8 cellular contexts compared by ENCODE assay signal in the genomic region with DNA sequence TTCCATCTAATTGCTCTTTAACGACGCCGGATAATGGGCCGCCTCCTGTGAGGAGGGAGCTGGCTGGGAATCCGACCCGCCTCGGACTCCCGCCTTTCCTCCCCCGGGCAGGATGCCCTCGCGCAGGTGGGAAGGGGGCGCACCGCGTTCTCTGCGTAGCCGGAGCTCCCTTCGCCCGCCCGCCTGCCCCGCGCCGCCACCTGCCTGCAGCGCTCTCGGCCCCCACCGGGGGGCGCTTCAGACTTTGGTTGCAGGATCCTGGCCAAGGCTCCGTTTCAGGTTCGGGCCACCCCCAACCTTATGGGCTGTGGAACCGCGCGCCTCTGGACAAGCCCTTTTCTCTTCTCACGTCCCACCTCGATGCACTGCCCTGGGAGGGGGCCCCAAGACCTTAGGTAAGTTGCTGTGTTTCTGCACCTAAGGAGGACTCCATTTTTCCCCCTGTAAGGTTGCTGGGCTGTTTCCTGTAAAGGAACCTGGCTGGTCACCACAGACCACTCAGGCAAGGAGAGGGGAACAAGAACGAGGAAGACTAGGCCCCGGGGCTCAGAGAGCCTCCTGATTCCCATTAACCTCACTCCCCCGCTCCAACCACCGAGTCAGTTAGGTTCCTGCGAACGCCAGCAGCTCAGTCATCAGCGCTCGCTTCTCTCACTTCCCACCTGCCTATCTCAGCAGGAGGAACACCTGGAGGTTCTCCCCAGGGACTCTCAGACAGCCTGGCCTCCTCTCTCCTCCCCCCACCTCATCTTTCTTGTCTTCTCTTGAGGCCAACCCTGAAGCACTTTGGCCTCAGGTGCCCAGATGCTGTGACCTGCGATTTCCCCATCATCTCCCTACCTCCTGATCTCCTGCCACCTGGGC. TPM values are rescaled to one million over a fixed set of nuclear protein-coding genes. Genes with fewer than 3 reads are reported as not detected.
DNase-seq lines count a peak whose midpoint lies in the region; ATAC-seq and TF ChIP-seq lines count a peak whose summit lies in the region.

No MANE protein-coding gene starts in this region.

- TF ChIP-seq RAD21 in Ishikawa (IDR thresholded peaks at IDR 0.05; ENCODE audit: low read depth) = peak; percentile 71

- intact Hi-C loops in right cardiac atrium (cut with DNase I) = no loop called here

- POLR2A ChIA-PET in activated naive CD8-positive, alpha-beta T cell treated with anti-CD3 and anti-CD28 coated beads, Interleukin-2, amount 10 ng/mL, durations not matched to agents 7 days and 5 days (lab: Charles Lee) = interaction anchor here (0.9 to 1.2 kb wide), 3 partner anchors 8 to 17 kb away, joined by 3 to 4 read pairs (median 4); no protein-coding TSS in a partner anchor

- WGBS in right cardiac atrium = 13% methylated on average over 42 of the region's 42 CpGs

- no peaks in the 10 kb centered on the region for H3K9me3 Mint-ChIP-seq in activated naive CD8-positive, alpha-beta T cell treated with anti-CD3 and anti-CD28 coated beads, Interleukin-2, amount 10 ng/mL, durations not matched to agents 7 days and 5 days

- peak overlapping the region in 1 of 3 donors; percentile 72 for H3K9ac ChIP-seq in skeletal muscle tissue (ENCODE audit: low read depth in 1 of 3, low read length in 3 of 3)

- no peaks in the 10 kb centered on the region for H3K4me1 ChIP-seq in right cardiac atrium (ENCODE audit: control insufficient read depth, insufficient read depth, low read length)
- H3K4me1 ChIP-seq in skeletal muscle tissue (ENCODE audit: control insufficient read depth in 3 of 3, insufficient read depth in 3 of 3, low read length in 3 of 3) = peaks cover 4 to 18% (median 7%) of the 10 kb centered on the region in 3 donors

- H3K9me3 ChIP-seq in right cardiac atrium (ENCODE audit: control insufficient read depth, low read length) (no peaks in the 10 kb centered on the region), skeletal muscle tissue (ENCODE audit: control insufficient read depth in 3 of 3, low read length in 3 of 3) (no peaks in the 10 kb centered on the region)

- H3K27ac Mint-ChIP-seq in activated naive CD8-positive, alpha-beta T cell treated with anti-CD3 and anti-CD28 coated beads, Interleukin-2, amount 10 ng/mL, durations not matched to agents 7 days and 5 days = no peak overlapping the region

- ATAC-seq in SK-N-SH treated with all-trans-retinoic acid at 6 μM for 48 hours (peak; percentile 81), right cardiac atrium (peak; percentile 51 to 67), GM19328 (IDR thresholded peaks at IDR 0.05; ENCODE audit: unreplicated experiment) (no peak)
- peak; percentile 86 for ATAC-seq in activated naive CD8-positive, alpha-beta T cell treated with anti-CD3 and anti-CD28 coated beads, Interleukin-2, amount 10 ng/mL, durations not matched to agents 7 days and 5 days (ENCODE audit: low read depth)

- H3K36me3 Mint-ChIP-seq in activated naive CD8-positive, alpha-beta T cell treated with anti-CD3 and anti-CD28 coated beads, Interleukin-2, amount 10 ng/mL, durations not matched to agents 7 days and 5 days = no peaks in the 10 kb centered on the region

- H3K4me3 Mint-ChIP-seq in activated naive CD8-positive, alpha-beta T cell treated with anti-CD3 and anti-CD28 coated beads, Interleukin-2, amount 10 ng/mL, durations not matched to agents 7 days and 5 days = peak overlapping the region; percentile 61

- no peak overlapping the region for H3K4me3 ChIP-seq in right cardiac atrium (ENCODE audit: low read length)
- peak overlapping the region; percentile 15 to 60 (median 42) for H3K4me3 ChIP-seq in skeletal muscle tissue (ENCODE audit: low read length in 3 of 3)

- H3K27me3 ChIP-seq in right cardiac atrium (ENCODE audit: control insufficient read depth, insufficient read depth) = no peaks in the 10 kb centered on the region
- peaks cover 41 to 43% (median 42%) of the 10 kb centered on the region in 3 donors for H3K27me3 ChIP-seq in skeletal muscle tissue (ENCODE audit: control insufficient read depth in 3 of 3, insufficient read depth in 3 of 3, low read length in 3 of 3)

- no peak for TF ChIP-seq EP300 in Ishikawa (IDR thresholded peaks at IDR 0.05; ENCODE audit: borderline replicate concordance)

- no peaks in the 10 kb centered on the region for H3K36me3 ChIP-seq in skeletal muscle tissue (ENCODE audit: control insufficient read depth in 3 of 3, insufficient read depth in 3 of 3, low read length in 3 of 3)

- peaks cover 19% of the 10 kb centered on the region for H3K4me1 Mint-ChIP-seq in activated naive CD8-positive, alpha-beta T cell treated with anti-CD3 and anti-CD28 coated beads, Interleukin-2, amount 10 ng/mL, durations not matched to agents 7 days and 5 days

- DNase-seq in NCI-H1694 treated with DMSO at 0.1 percent for 48 hours (lab: John Stamatoyannopoulos, UW) = peak; percentile 28
- no peak for DNase-seq in NCI-H1694 (lab: John Stamatoyannopoulos, UW)
- peak; percentile 93 for DNase-seq in activated naive CD8-positive, alpha-beta T cell treated with anti-CD3 and anti-CD28 coated beads, Interleukin-2, amount 10 ng/mL, durations not matched to agents 7 days and 5 days
- DNase-seq in right cardiac atrium = peak; percentile 48 to 84 (median 81)

- H3K27me3 Mint-ChIP-seq in activated naive CD8-positive, alpha-beta T cell treated with anti-CD3 and anti-CD28 coated beads, Interleukin-2, amount 10 ng/mL, durations not matched to agents 7 days and 5 days = peaks cover 51% of the 10 kb centered on the region

- H3K27ac ChIP-seq in right cardiac atrium (ENCODE audit: low read length) = no peak overlapping the region
- no peak overlapping the region for H3K27ac ChIP-seq in skeletal muscle tissue (ENCODE audit: low read depth, low read length)

TF ChIP-seq in Ishikawa, 13 proteins besides CTCF, POLR2A, EP300 and RAD21:
- TF ChIP-seq NFIC (IDR thresholded peaks at IDR 0.05) (peak; percentile 52; the same call in 1 of the 2 replicates), YY1 (IDR thresholded peaks at IDR 0.05; ENCODE audit: low read depth) (no peak), CREB1 (IDR thresholded peaks at IDR 0.05; ENCODE audit: low read depth) (no peak), TAF1 (IDR thresholded peaks at IDR 0.05; ENCODE audit: low read depth) (no peak; the same call in 1 of the 2 replicates), ZBTB7A (IDR thresholded peaks at IDR 0.05; ENCODE audit: low read depth) (peak; percentile 92)
- TF ChIP-seq, protein P1, sequence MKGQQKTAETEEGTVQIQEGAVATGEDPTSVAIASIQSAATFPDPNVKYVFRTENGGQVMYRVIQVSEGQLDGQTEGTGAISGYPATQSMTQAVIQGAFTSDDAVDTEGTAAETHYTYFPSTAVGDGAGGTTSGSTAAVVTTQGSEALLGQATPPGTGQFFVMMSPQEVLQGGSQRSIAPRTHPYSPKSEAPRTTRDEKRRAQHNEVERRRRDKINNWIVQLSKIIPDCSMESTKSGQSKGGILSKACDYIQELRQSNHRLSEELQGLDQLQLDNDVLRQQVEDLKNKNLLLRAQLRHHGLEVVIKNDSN (IDR thresholded peaks at IDR 0.05) = no peak
- TF ChIP-seq, protein P2, sequence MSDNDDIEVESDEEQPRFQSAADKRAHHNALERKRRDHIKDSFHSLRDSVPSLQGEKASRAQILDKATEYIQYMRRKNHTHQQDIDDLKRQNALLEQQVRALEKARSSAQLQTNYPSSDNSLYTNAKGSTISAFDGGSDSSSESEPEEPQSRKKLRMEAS (IDR thresholded peaks at IDR 0.05) = peak; percentile 75

TF ChIP-seq in SK-N-SH treated with all-trans-retinoic acid at 6 μM for 48 hours, 23 proteins besides CTCF, POLR2A, EP300 and RAD21 (continues in another document):
- TF ChIP-seq ZFP30 (CRISPR knock-in tag; IDR thresholded peaks at IDR 0.05) (no peak), PPARA (CRISPR knock-in tag; IDR thresholded peaks at IDR 0.05; ENCODE audit: borderline replicate concordance) (no peak), ARNTL (CRISPR knock-in tag; IDR thresholded peaks at IDR 0.05; ENCODE audit: borderline replicate concordance, low read depth) (no peak), ZFP3 (CRISPR knock-in tag; IDR thresholded peaks at IDR 0.05) (no peak), ZC3H10 (CRISPR knock-in tag; IDR thresholded peaks at IDR 0.05) (no peak), ZNF565 (CRISPR knock-in tag; conservative IDR thresholded peaks at IDR 0.05; ENCODE audit: low read depth) (no peak), ISL1 (CRISPR knock-in tag; IDR thresholded peaks at IDR 0.05) (no peak), ZNF70 (CRISPR knock-in tag; IDR thresholded peaks at IDR 0.05) (no peak), CSDC2 (CRISPR knock-in tag; IDR thresholded peaks at IDR 0.05) (no peak), SNAI2 (CRISPR knock-in tag; IDR thresholded peaks at IDR 0.05) (no peak), TCF4 (CRISPR knock-in tag; IDR thresholded peaks at IDR 0.05; ENCODE audit: borderline replicate concordance) (no peak), ESRRG (CRISPR knock-in tag; IDR thresholded peaks at IDR 0.05) (no peak)
- TF ChIP-seq, protein P3, sequence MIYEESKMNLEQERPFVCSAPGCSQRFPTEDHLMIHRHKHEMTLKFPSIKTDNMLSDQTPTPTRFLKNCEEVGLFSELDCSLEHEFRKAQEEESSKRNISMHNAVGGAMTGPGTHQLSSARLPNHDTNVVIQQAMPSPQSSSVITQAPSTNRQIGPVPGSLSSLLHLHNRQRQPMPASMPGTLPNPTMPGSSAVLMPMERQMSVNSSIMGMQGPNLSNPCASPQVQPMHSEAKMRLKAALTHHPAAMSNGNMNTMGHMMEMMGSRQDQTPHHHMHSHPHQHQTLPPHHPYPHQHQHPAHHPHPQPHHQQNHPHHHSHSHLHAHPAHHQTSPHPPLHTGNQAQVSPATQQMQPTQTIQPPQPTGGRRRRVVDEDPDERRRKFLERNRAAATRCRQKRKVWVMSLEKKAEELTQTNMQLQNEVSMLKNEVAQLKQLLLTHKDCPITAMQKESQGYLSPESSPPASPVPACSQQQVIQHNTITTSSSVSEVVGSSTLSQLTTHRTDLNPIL (CRISPR knock-in tag; IDR thresholded peaks at IDR 0.05; ENCODE audit: low read depth) = no peak

RNA-seq across cellular contexts. Expression of a gene that starts 11.4 kb away (rescaled TPM):
- not detected for total RNA-seq in activated naive CD8-positive, alpha-beta T cell treated with anti-CD3 and anti-CD28 coated beads, Interleukin-2, amount 10 ng/mL, durations not matched to agents 7 days and 5 days
- total RNA-seq in right cardiac atrium (10 to 100 TPM in 3 of 4 donors, 1 to 10 TPM in 1; 6.7 to 19.1 (median 12.7) TPM), skeletal muscle tissue (23.5 TPM)
- 15.3 TPM for polyA plus RNA-seq in right cardiac atrium

RNA-seq across cellular contexts. Expression of a gene that starts 19.4 kb away (rescaled TPM):
- 10 to 100 TPM; 66.1 to 68.6 TPM for total RNA-seq in activated naive CD8-positive, alpha-beta T cell treated with anti-CD3 and anti-CD28 coated beads, Interleukin-2, amount 10 ng/mL, durations not matched to agents 7 days and 5 days
- 10 to 100 TPM; 21.1 to 28.1 (median 24.7) TPM for total RNA-seq in right cardiac atrium
- polyA plus RNA-seq in right cardiac atrium = 18.0 TPM
- 18.8 TPM for total RNA-seq in skeletal muscle tissue

RNA-seq across cellular contexts. Expression of a gene that starts 19.5 kb away (rescaled TPM):
- total RNA-seq in activated naive CD8-positive, alpha-beta T cell treated with anti-CD3 and anti-CD28 coated beads, Interleukin-2, amount 10 ng/mL, durations not matched to agents 7 days and 5 days = 1 to 10 TPM; 1.1 to 1.4 TPM
- total RNA-seq in right cardiac atrium (under 1 TPM; 0.33 to 0.94 (median 0.83) TPM), skeletal muscle tissue (1.0 TPM)
- polyA plus RNA-seq in right cardiac atrium = 0.41 TPM

RNA-seq across cellular contexts. Expression of a gene that starts 50.8 kb away (rescaled TPM):
- 10 to 100 TPM; 22.0 to 22.4 TPM for total RNA-seq in activated naive CD8-positive, alpha-beta T cell treated with anti-CD3 and anti-CD28 coated beads, Interleukin-2, amount 10 ng/mL, durations not matched to agents 7 days and 5 days
- total RNA-seq in right cardiac atrium (10 to 100 TPM; 42.5 to 48.5 (median 47.5) TPM), skeletal muscle tissue (37.6 TPM)
- polyA plus RNA-seq in right cardiac atrium = 66.4 TPM

Comparison
In these comparisons a context has a peak if more than half of its experiments do, and no peak if none do; other contexts are left out.
1. RNA of a gene that starts 11.4 kb away (total RNA-seq): 23.5 TPM in skeletal muscle tissue (single experiment) and 6.7 to 19.1 TPM in right cardiac atrium; not detected in activated naive CD8-positive, alpha-beta T cell treated with anti-CD3 and anti-CD28 coated beads, Interleukin-2, amount 10 ng/mL, durations not matched to agents 7 days and 5 days; every median in the first group is over 4 times any median in the second.